Comparison of ENCODE assay signal across 8 cellular contexts in the genomic region with DNA sequence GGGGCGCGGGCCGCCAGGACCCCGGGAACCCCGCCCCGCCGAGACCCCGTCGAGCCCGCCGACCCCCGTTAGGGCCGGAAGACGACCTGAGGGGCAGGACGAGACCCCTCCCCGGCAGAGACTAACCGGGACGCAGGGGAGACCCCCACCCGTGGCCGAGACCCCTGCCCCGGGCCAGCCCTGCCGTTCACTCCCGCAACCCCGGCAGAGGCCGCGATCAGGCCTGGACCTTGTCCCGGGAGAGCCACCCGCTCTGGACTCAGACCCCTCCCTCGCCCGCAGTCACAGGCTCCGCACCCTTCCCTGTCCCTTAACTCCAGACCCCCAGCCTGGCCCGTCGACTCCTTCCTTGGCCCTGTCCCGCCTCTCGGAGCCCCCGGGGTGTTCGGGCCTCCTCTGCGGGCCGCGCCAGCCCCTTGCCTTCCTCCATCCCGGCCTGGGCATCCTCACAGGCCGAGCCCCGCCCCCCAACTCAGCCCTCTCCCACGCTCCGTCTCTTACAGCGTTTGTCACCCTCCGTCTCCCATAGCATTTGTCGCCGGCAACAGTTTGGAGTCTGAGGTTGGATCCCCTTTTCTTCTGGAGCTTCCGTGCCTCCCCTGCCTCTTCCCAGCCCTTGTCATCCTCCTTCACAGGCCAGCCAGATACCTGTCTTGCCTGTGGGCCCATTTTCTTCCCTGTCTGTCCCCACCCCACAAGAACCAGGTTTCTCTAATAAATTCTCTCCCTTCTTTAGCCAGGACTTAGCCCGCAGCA. TPM values are rescaled to one million over a fixed set of nuclear protein-coding genes. Genes with fewer than 3 reads are reported as not detected.
DNase-seq lines count a peak whose midpoint lies in the region; ATAC-seq and TF ChIP-seq lines count a peak whose summit lies in the region.

No MANE protein-coding gene starts in this region.

- POLR2A ChIA-PET in activated CD4-positive, alpha-beta memory T cell treated with anti-CD3 and anti-CD28 coated beads for 36 hours (lab: Charles Lee) = interaction anchor here (0.6 to 1.9 kb wide), 5 partner anchors 16 to 366 kb away, joined by 3 to 4 read pairs (median 3); a partner anchor contains a TSS

- H3K27ac Mint-ChIP-seq in activated CD4-positive, alpha-beta memory T cell treated with anti-CD3 and anti-CD28 coated beads for 36 hours = peak overlapping the region; percentile 69
- H3K27ac Mint-ChIP-seq in glutamatergic neuron (ENCODE audit: unreplicated experiment) = peak overlapping the region; percentile 62

- peaks cover 42% of the 10 kb centered on the region for H3K4me1 Mint-ChIP-seq in activated CD4-positive, alpha-beta memory T cell treated with anti-CD3 and anti-CD28 coated beads for 36 hours (ENCODE audit: low read depth)
- peaks cover 8% of the 10 kb centered on the region for H3K4me1 Mint-ChIP-seq in glutamatergic neuron (ENCODE audit: low read depth, unreplicated experiment)

- intact Hi-C loops in Right ventricle myocardium inferior (cut with DNase I) = no loop called here
- intact Hi-C loops in activated CD4-positive, alpha-beta memory T cell treated with anti-CD3 and anti-CD28 coated beads for 36 hours (cut with micrococcal nuclease) = loop anchor here (1.0 to 10.0 kb wide), 5 partner anchors 15 to 529 kb away; a partner anchor contains a TSS
- intact Hi-C loops in sciatic nerve (cut with DNase I) = no loop called here

- H3K4me3 ChIP-seq in cardiac muscle cell = peak overlapping the region; percentile 88

- no peak overlapping the region for H3K27ac ChIP-seq in cardiac muscle cell

- H3K36me3 Mint-ChIP-seq in activated CD4-positive, alpha-beta memory T cell treated with anti-CD3 and anti-CD28 coated beads for 36 hours = no peaks in the 10 kb centered on the region
- H3K36me3 Mint-ChIP-seq in glutamatergic neuron (ENCODE audit: unreplicated experiment) = no peaks in the 10 kb centered on the region

- H3K4me3 Mint-ChIP-seq in activated CD4-positive, alpha-beta memory T cell treated with anti-CD3 and anti-CD28 coated beads for 36 hours = peak overlapping the region; percentile 85
- H3K4me3 Mint-ChIP-seq in glutamatergic neuron (ENCODE audit: unreplicated experiment) = peak overlapping the region; percentile 92

- DNase-seq in cardiac muscle cell (ENCODE audit: low read depth in 1 of 2, low spot score in 1 of 2) (peak in 1 of 2 donors; percentile 54), Right ventricle myocardium inferior (ENCODE audit: missing footprints) (no peak), glutamatergic neuron (peak; percentile 61), sciatic nerve (ENCODE audit: low spot score) (no peak), H4 (ENCODE audit: low spot score) (no peak), NCI-H1436 treated with DMSO at 0.1 percent for 48 hours (lab: John Stamatoyannopoulos, UW) (no peak)
- peak; percentile 55 for DNase-seq in activated CD4-positive, alpha-beta memory T cell treated with anti-CD3 and anti-CD28 coated beads for 36 hours

- CTCF ChIA-PET in activated CD4-positive, alpha-beta memory T cell treated with anti-CD3 and anti-CD28 coated beads for 36 hours (lab: Charles Lee) = interaction anchor here (0.6 to 1.8 kb wide), 8 partner anchors 13 to 526 kb away, joined by 3 to 14 read pairs (median 4); a partner anchor contains a TSS

- TF ChIP-seq CTCF in cardiac muscle cell (IDR thresholded peaks at IDR 0.05; ENCODE audit: low read depth, low read length) (no peak), glutamatergic neuron (IDR thresholded peaks at IDR 0.05; ENCODE audit: partially characterized antibody, unreplicated experiment) (no peak)

- no peaks in the 10 kb centered on the region for H3K36me3 ChIP-seq in cardiac muscle cell

- H3K9me3 Mint-ChIP-seq in activated CD4-positive, alpha-beta memory T cell treated with anti-CD3 and anti-CD28 coated beads for 36 hours = no peaks in the 10 kb centered on the region
- H3K9me3 Mint-ChIP-seq in glutamatergic neuron (ENCODE audit: unreplicated experiment) = peaks cover 3% of the 10 kb centered on the region

- ATAC-seq in Right ventricle myocardium inferior (no peak), sciatic nerve (peak; percentile 14), GM21360 (IDR thresholded peaks at IDR 0.05; ENCODE audit: unreplicated experiment) (no peak)

- H3K27me3 ChIP-seq in cardiac muscle cell = no peaks in the 10 kb centered on the region

- no peaks in the 10 kb centered on the region for H3K9me3 ChIP-seq in cardiac muscle cell (ENCODE audit: low read depth)

- no peaks in the 10 kb centered on the region for H3K27me3 Mint-ChIP-seq in activated CD4-positive, alpha-beta memory T cell treated with anti-CD3 and anti-CD28 coated beads for 36 hours
- H3K27me3 Mint-ChIP-seq in glutamatergic neuron (ENCODE audit: unreplicated experiment) = peaks cover 5% of the 10 kb centered on the region

- peaks cover 10% of the 10 kb centered on the region for H3K4me1 ChIP-seq in cardiac muscle cell (ENCODE audit: low read depth)

RNA-seq across cellular contexts. Expression of a gene that starts 0.6 kb away (rescaled TPM):
- 96.0 and 97.3 TPM in 2 replicates for total RNA-seq in cardiac muscle cell
- polyA plus RNA-seq in cardiac muscle cell = 157 and 169 TPM in 2 replicates
- total RNA-seq in Right ventricle myocardium inferior = 39.0 TPM
- 10 to 100 TPM; 27.3 to 29.9 TPM for total RNA-seq in activated CD4-positive, alpha-beta memory T cell treated with anti-CD3 and anti-CD28 coated beads for 36 hours
- total RNA-seq in glutamatergic neuron (ENCODE audit: unreplicated experiment) = 102 TPM
- total RNA-seq in sciatic nerve = 81.2 TPM
- total RNA-seq in H4 (2014; rRNA removed; shearing (Covaris generic)) = 40.6 and 41.7 TPM in 2 replicates

RNA-seq across cellular contexts. Expression of a gene that starts 14.1 kb away (rescaled TPM):
- 0.06 and 0.14 TPM in 2 replicates for total RNA-seq in cardiac muscle cell
- 3.5 TPM in 1 of 2 replicates, not detected in the other for polyA plus RNA-seq in cardiac muscle cell
- 38.4 TPM for total RNA-seq in Right ventricle myocardium inferior
- not detected for total RNA-seq in activated CD4-positive, alpha-beta memory T cell treated with anti-CD3 and anti-CD28 coated beads for 36 hours
- total RNA-seq in glutamatergic neuron (ENCODE audit: unreplicated experiment) = 0.66 TPM
- 134 TPM for total RNA-seq in sciatic nerve
- 0.19 TPM in 1 of 2 replicates, not detected in the other for total RNA-seq in H4 (2014; rRNA removed; shearing (Covaris generic))

RNA-seq across cellular contexts. Expression of a gene that starts 15.8 kb away (rescaled TPM):
- total RNA-seq in cardiac muscle cell (12.3 and 14.1 TPM in 2 replicates), Right ventricle myocardium inferior (6.6 TPM), glutamatergic neuron (ENCODE audit: unreplicated experiment) (4.4 TPM), sciatic nerve (10.8 TPM)
- 9.0 and 12.9 TPM in 2 replicates for polyA plus RNA-seq in cardiac muscle cell
- 10 to 100 TPM; 43.2 to 44.4 TPM for total RNA-seq in activated CD4-positive, alpha-beta memory T cell treated with anti-CD3 and anti-CD28 coated beads for 36 hours
- 18.5 and 19.8 TPM in 2 replicates for total RNA-seq in H4 (2014; rRNA removed; shearing (Covaris generic))

RNA-seq across cellular contexts. Expression of a gene that starts 16.3 kb away (rescaled TPM):
- total RNA-seq in cardiac muscle cell (5.3 and 9.6 TPM in 2 replicates), Right ventricle myocardium inferior (0.49 TPM), glutamatergic neuron (ENCODE audit: unreplicated experiment) (2.9 TPM), sciatic nerve (1.0 TPM)
- 2.1 and 2.9 TPM in 2 replicates for polyA plus RNA-seq in cardiac muscle cell
- under 1 TPM; 0.63 to 0.71 TPM for total RNA-seq in activated CD4-positive, alpha-beta memory T cell treated with anti-CD3 and anti-CD28 coated beads for 36 hours
- total RNA-seq in H4 (2014; rRNA removed; shearing (Covaris generic)) = 0.23 and 0.97 TPM in 2 replicates

RNA-seq across cellular contexts. Expression of a gene that starts 20.6 kb away (rescaled TPM):
- total RNA-seq in cardiac muscle cell (0.21 and 5.6 TPM in 2 replicates), Right ventricle myocardium inferior (not detected), glutamatergic neuron (ENCODE audit: unreplicated experiment) (not detected), sciatic nerve (not detected)
- polyA plus RNA-seq in cardiac muscle cell = 0.47 and 2.2 TPM in 2 replicates
- total RNA-seq in activated CD4-positive, alpha-beta memory T cell treated with anti-CD3 and anti-CD28 coated beads for 36 hours = not detected
- 0.60 TPM in 1 of 2 replicates, not detected in the other for total RNA-seq in H4 (2014; rRNA removed; shearing (Covaris generic))

Comparison
In these comparisons a context has a peak if more than half of its experiments do, and no peak if none do; other contexts are left out.
1. RNA of a gene that starts 14.1 kb away (total RNA-seq): 134 TPM in sciatic nerve (single experiment) and 38.4 TPM in Right ventricle myocardium inferior (single experiment); 0.66 TPM in glutamatergic neuron (single experiment), 0.19 TPM in H4, not detected in activated CD4-positive, alpha-beta memory T cell treated with anti-CD3 and anti-CD28 coated beads for 36 hours and 0.06 to 0.14 TPM in cardiac muscle cell; every median in the first group is over 10 times any median in the second.
2. DNase-seq: peak in activated CD4-positive, alpha-beta memory T cell treated with anti-CD3 and anti-CD28 coated beads for 36 hours (single experiment) and glutamatergic neuron (single experiment); none in Right ventricle myocardium inferior (single experiment), sciatic nerve (single experiment), H4 (single experiment) and NCI-H1436 treated with DMSO at 0.1 percent for 48 hours (single experiment).